Comparison of ENCODE assay signal across 8 cellular contexts in genomic region chr17:17724991-17725852, GRCh38. TPM values are rescaled to one million over a fixed set of nuclear protein-coding genes. Genes with fewer than 3 reads are reported as not detected.
A peak's percentile ranks its signal among the peaks of the same experiment; 100 is the strongest.
DNase-seq lines count a peak whose midpoint lies in the region; ATAC-seq, FAIRE-seq and TF ChIP-seq lines count a peak whose summit lies in the region.

No MANE protein-coding gene starts in this region.

- H3K36me3 ChIP-seq in liver (ENCODE audit: control insufficient read depth in 4 of 4, insufficient read depth in 3 of 4, low read depth in 1 of 4, low read length in 3 of 4) = no peaks in the 10 kb centered on the region
- peaks cover 8 to 10% of the 10 kb centered on the region in 2 experiments; a peak in 3 of 5 replicates for H3K36me3 ChIP-seq in HepG2 (replicated peaks in 1 of 2; ENCODE audit: control insufficient read depth in 1 of 2, insufficient read depth in 2 of 2, low read length in 2 of 2)
- H3K36me3 ChIP-seq in vagina = no peaks in the 10 kb centered on the region
- no peaks in the 10 kb centered on the region for H3K36me3 ChIP-seq in left lung

- ATAC-seq in HepG2 (no peak), left lung (no peak), HG03457 (IDR thresholded peaks at IDR 0.05; ENCODE audit: unreplicated experiment) (no peak)

- H3K9ac ChIP-seq in liver (ENCODE audit: low read depth in 1 of 2, low read length in 2 of 2) = no peak overlapping the region
- no peak overlapping the region for H3K9ac ChIP-seq in HepG2 (ENCODE audit: insufficient read depth, low read depth, low read length)

- DNase-seq in HepG2 (ENCODE audit: low spot score) = no peak
- DNase-seq in cardiac fibroblast (ENCODE audit: low read depth in 2 of 2) = peak in 1 of 2 donors; percentile 43
- no peak for DNase-seq in mesothelial cell of epicardium (ENCODE audit: low spot score in 2 of 2, unreplicated experiment in 2 of 2)
- DNase-seq in vagina (ENCODE audit: extremely low spot score in 2 of 2) = no peak
- DNase-seq in left lung = no peak
- DNase-seq in activated CD4-positive, alpha-beta T cell treated with anti-CD3 and anti-CD28 coated beads, Interleukin-2, amount 50 U/mL, for 48 hours = no peak

- peak overlapping the region; percentile 97 for H3K27ac Mint-ChIP-seq in mesothelial cell of epicardium

- H3K27ac ChIP-seq in liver (ENCODE audit: low read depth in 1 of 2, low read length in 2 of 2) = peak overlapping the region; percentile 69 to 70
- no peak overlapping the region for H3K27ac ChIP-seq in HepG2 (ENCODE audit: extremely low read length, insufficient read depth, low read length)
- H3K27ac ChIP-seq in vagina = peak overlapping the region; percentile 69
- peak overlapping the region in 1 of 2 donors; percentile 37 for H3K27ac ChIP-seq in left lung

- no peak for TF ChIP-seq CTCF in liver (IDR thresholded peaks at IDR 0.05; ENCODE audit: low read depth, low read length, missing input control)
- no peak for TF ChIP-seq CTCF in HepG2 (CRISPR knock-in tag; IDR thresholded peaks at IDR 0.05)
- TF ChIP-seq CTCF in cardiac fibroblast (IDR thresholded peaks at IDR 0.05; ENCODE audit: low read depth, low read length) = no peak
- no peak for TF ChIP-seq CTCF in mesothelial cell of epicardium (IDR thresholded peaks at IDR 0.05; ENCODE audit: unreplicated experiment)
- TF ChIP-seq CTCF in vagina (IDR thresholded peaks at IDR 0.05) = no peak
- no peak for TF ChIP-seq CTCF in left lung (IDR thresholded peaks at IDR 0.05)

- peak overlapping the region; percentile 86 for H3K4me3 Mint-ChIP-seq in mesothelial cell of epicardium

- TF ChIP-seq RAD21 in liver (IDR thresholded peaks at IDR 0.05) (no peak), HepG2 (CRISPR knock-in tag; IDR thresholded peaks at IDR 0.05) (no peak)

- in situ Hi-C loops in HepG2 (cut with HindIII; ENCODE audit: extremely low pct_ligation_motif_present, low pct_unique_long_range_greater_than_20kb) = loop anchor here (5.0 kb wide), 1 partner anchor 43 kb away; the partner anchor contains the start of gene RAI1

- no TSS peak for BruUV-seq in HepG2 (replicated peaks; lab: Mats Ljungman, UMichigan)

- H3K36me3 Mint-ChIP-seq in mesothelial cell of epicardium = peaks cover 1% of the 10 kb centered on the region

- H3K4me1 ChIP-seq in liver (ENCODE audit: control insufficient read depth in 4 of 4, insufficient read depth in 4 of 4, low read length in 3 of 4) (peaks cover 0 to 4% (median 4%) of the 10 kb centered on the region in 4 donors), HepG2 (ENCODE audit: insufficient read depth, low read length) (peaks cover 13% of the 10 kb centered on the region), vagina (peaks cover 69% of the 10 kb centered on the region), left lung (peaks cover 7 to 77% of the 10 kb centered on the region in 2 donors)

- TF ChIP-seq EP300 in HepG2 (IDR thresholded peaks at IDR 0.05; ENCODE audit: low read depth in 2 of 2, low read length in 2 of 2) (no peak), HepG2 (CRISPR knock-in tag; IDR thresholded peaks at IDR 0.05; ENCODE audit: borderline replicate concordance) (no peak)

- no peaks in the 10 kb centered on the region for H3K9me3 Mint-ChIP-seq in mesothelial cell of epicardium

- peaks cover 20% of the 10 kb centered on the region for H3K79me2 ChIP-seq in HepG2 (ENCODE audit: insufficient read depth, low read length)

- POLR2A ChIA-PET in HepG2 (lab: Yijun Ruan, JAX) = no interaction called here

- TF ChIP-seq POLR2A in HepG2 (IDR thresholded peaks at IDR 0.05; ENCODE audit: insufficient read depth in 1 of 2, low read depth in 2 of 2, low read length in 2 of 2) (no peak), vagina (IDR thresholded peaks at IDR 0.05) (no peak)

- 67% methylated on average over 37 of the region's 37 CpGs for WGBS in liver
- WGBS in HepG2 (ENCODE audit: low lambda C conversion rate) = 93% methylated on average over 23 of the region's 37 CpGs

- peaks cover 17% of the 10 kb centered on the region for H4K20me1 ChIP-seq in HepG2 (ENCODE audit: insufficient read depth, low read length)

- peaks cover 55% of the 10 kb centered on the region for H3K4me1 Mint-ChIP-seq in mesothelial cell of epicardium

- CTCF ChIA-PET in HepG2 (lab: Yijun Ruan, JAX; ENCODE audit: low intra/inter-chr PET ratio, low total read pairs) = no interaction called here

- H3K4me3 ChIP-seq in liver (ENCODE audit: low read depth in 1 of 3, low read length in 3 of 3) = peak overlapping the region in 1 of 3 donors; percentile 32
- H3K4me3 ChIP-seq in HepG2 (replicated peaks in 1 of 3; ENCODE audit: insufficient read depth in 1 of 3, low read depth in 2 of 3, low read length in 3 of 3) = no peak overlapping the region
- H3K4me3 ChIP-seq in cardiac fibroblast (replicated peaks in 1 of 2; ENCODE audit: low read depth in 2 of 2, low read length in 2 of 2) = peak overlapping the region; percentile 49 to 55
- peak overlapping the region; percentile 56 to 60 for H3K4me3 ChIP-seq in vagina
- H3K4me3 ChIP-seq in left lung = peak overlapping the region in 1 of 2 donors; percentile 46

- no peaks in the 10 kb centered on the region for H3K27me3 Mint-ChIP-seq in mesothelial cell of epicardium (ENCODE audit: low read depth)

- H2AFZ ChIP-seq in HepG2 (ENCODE audit: low read length) = no peak overlapping the region

- intact Hi-C loops in HepG2 (cut with micrococcal nuclease; ENCODE audit: unreplicated experiment) (loop anchor here (10.0 kb wide), 1 partner anchor 60 kb away; no protein-coding TSS in a partner anchor), vagina (cut with DNase I) (no loop called here), left lung (cut with DNase I) (no loop called here)

- no peak for FAIRE-seq in HepG2 (lab: Jason Lieb, UNC)

- H3K9me3 ChIP-seq in liver (ENCODE audit: control insufficient read depth in 4 of 4, low read length in 3 of 4) (no peaks in the 10 kb centered on the region), HepG2 (ENCODE audit: low read length) (no peaks in the 10 kb centered on the region), vagina (no peaks in the 10 kb centered on the region), left lung (no peaks in the 10 kb centered on the region)

- H3K27me3 ChIP-seq in liver (ENCODE audit: control insufficient read depth in 4 of 4, insufficient read depth in 4 of 4, low read length in 3 of 4) (no peaks in the 10 kb centered on the region), HepG2 (ENCODE audit: control insufficient read depth in 1 of 2, insufficient read depth in 2 of 2, low read length in 2 of 2) (no peaks in the 10 kb centered on the region), vagina (no peaks in the 10 kb centered on the region), left lung (peaks cover 0 to 38% of the 10 kb centered on the region in 2 donors)

- no peak overlapping the region for H3K4me2 ChIP-seq in HepG2 (ENCODE audit: low read depth, low read length)

TF ChIP-seq in liver, 16 proteins besides CTCF, POLR2A, EP300 and RAD21:
- TF ChIP-seq, protein P1, sequence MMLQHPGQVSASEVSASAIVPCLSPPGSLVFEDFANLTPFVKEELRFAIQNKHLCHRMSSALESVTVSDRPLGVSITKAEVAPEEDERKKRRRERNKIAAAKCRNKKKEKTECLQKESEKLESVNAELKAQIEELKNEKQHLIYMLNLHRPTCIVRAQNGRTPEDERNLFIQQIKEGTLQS (IDR thresholded peaks at IDR 0.05) = no peak
- peak; percentile 94 for TF ChIP-seq NR2F2 (IDR thresholded peaks at IDR 0.05)

TF ChIP-seq in HepG2, 621 proteins besides CTCF, POLR2A, EP300 and RAD21 (continues in another document):
- TF ChIP-seq SRY (CRISPR knock-in tag; IDR thresholded peaks at IDR 0.05) (no peak), NR3C1 (CRISPR knock-in tag; IDR thresholded peaks at IDR 0.05) (no peak), ZNF775 (CRISPR knock-in tag; IDR thresholded peaks at IDR 0.05; ENCODE audit: borderline replicate concordance) (no peak), KMT2B (CRISPR knock-in tag; IDR thresholded peaks at IDR 0.05) (no peak), TRIM22 (IDR thresholded peaks at IDR 0.05) (no peak), ZNF33A (CRISPR knock-in tag; IDR thresholded peaks at IDR 0.05; ENCODE audit: borderline replicate concordance) (no peak)

RNA-seq across cellular contexts. Expression of gene RAI1, which starts 44.0 kb away (rescaled TPM):
- total RNA-seq in liver = 1 to 10 TPM; 5.8 to 7.6 TPM
- 1 to 10 TPM in 1 of 2 donors, under 1 TPM in 1; 0.57 to 4.7 TPM for polyA plus RNA-seq in liver
- total RNA-seq in HepG2 (2016; rRNA removed; fragmentation: Illumina TruSeq; extraction: Trizol) = 5.1 and 5.2 TPM in 2 replicates
- 2.6 and 3.4 TPM in 2 replicates for total RNA-seq in HepG2 (2016; cell fraction: cytosol; rRNA removed; fragmentation: Illumina TruSeq; extraction: Trizol; ENCODE audit: low read depth)
- 5.2 and 5.4 TPM in 2 replicates for total RNA-seq in HepG2 (2016; cell fraction: insoluble cytoplasmic fraction; rRNA removed; fragmentation: Illumina TruSeq; extraction: Trizol)
- 4.3 and 5.6 TPM in 2 replicates for total RNA-seq in HepG2 (2016; cell fraction: membrane; rRNA removed; fragmentation: Illumina TruSeq; extraction: Trizol)
- total RNA-seq in HepG2 (2016; cell fraction: nucleus; rRNA removed; fragmentation: Illumina TruSeq; extraction: Trizol) = 7.2 and 9.2 TPM in 2 replicates
- 3.4 and 3.9 TPM in 2 replicates for polyA plus RNA-seq in HepG2 (2011; rRNA removed)
- 1.9 and 2.7 TPM in 2 replicates for polyA plus RNA-seq in HepG2 (2011; cell fraction: cytosol; rRNA removed)
- polyA plus RNA-seq in HepG2 (2011; cell fraction: nucleus; rRNA removed) = 15.5 and 22.7 TPM in 2 replicates
- polyA plus RNA-seq in HepG2 (2012) = 6.0 and 9.1 TPM in 2 replicates
- 3.8 and 4.7 TPM in 2 replicates for polyA plus RNA-seq in HepG2 (2016; cell fraction: cytosol; fragmentation: Illumina TruSeq; extraction: Trizol; ENCODE audit: low read depth)
- polyA plus RNA-seq in HepG2 (2016; cell fraction: insoluble cytoplasmic fraction; fragmentation: Illumina TruSeq; extraction: Trizol; ENCODE audit: low read depth) = 8.3 and 10.1 TPM in 2 replicates
- polyA plus RNA-seq in HepG2 (2016; cell fraction: membrane; fragmentation: Illumina TruSeq; extraction: Trizol; ENCODE audit: low read depth) = 5.1 and 5.2 TPM in 2 replicates
- 24.6 and 26.3 TPM in 2 replicates for polyA plus RNA-seq in HepG2 (2016; cell fraction: nucleus; fragmentation: Illumina TruSeq; extraction: Trizol; ENCODE audit: insufficient read depth, low read depth)
- polyA minus RNA-seq in HepG2 (2011; rRNA and poly(A)+ RNA removed; ENCODE audit: low replicate concordance) = 7.4 and 12.2 TPM in 2 replicates
- 6.2 and 6.7 TPM in 2 replicates for polyA minus RNA-seq in HepG2 (2011; cell fraction: cytosol; rRNA and poly(A)+ RNA removed)
- polyA minus RNA-seq in HepG2 (2011; cell fraction: nucleus; rRNA and poly(A)+ RNA removed) = 9.0 and 12.1 TPM in 2 replicates
- total RNA-seq in mesothelial cell of epicardium = 127 to 137 TPM (median 129 TPM) in 3 replicates
- 29.2 TPM for total RNA-seq in vagina
- 10 to 100 TPM; 31.5 to 31.7 TPM for total RNA-seq in left lung

Comparison
In these comparisons a context has a peak if more than half of its experiments do, and no peak if none do; other contexts are left out.
1. H3K4me3 ChIP-seq: peak in cardiac fibroblast (2 of 2) and vagina (2 of 2); none in HepG2 (0 of 3).